ENCODE assay signal across 22 cellular contexts in the genomic region with DNA sequence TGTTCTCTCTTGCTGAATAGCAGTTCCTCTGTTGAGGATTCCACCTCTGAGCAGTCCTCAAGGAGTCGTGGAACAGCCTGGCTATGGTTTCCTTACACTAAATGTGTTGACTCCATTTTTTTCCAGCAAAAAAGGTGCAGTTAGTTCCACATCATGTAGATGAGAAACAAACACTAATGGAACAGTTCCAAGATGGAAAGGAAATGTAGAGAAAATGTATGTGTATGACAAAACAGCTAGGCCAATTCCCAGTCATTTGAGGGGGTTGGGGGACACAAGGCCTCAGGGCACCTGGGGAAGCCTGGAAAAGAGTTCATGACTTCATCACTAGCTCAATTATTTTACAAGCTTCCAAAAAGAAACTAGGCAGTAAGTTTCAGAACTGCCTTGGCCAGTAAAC.
DNase-seq lines count a peak whose midpoint lies in the region; ATAC-seq, FAIRE-seq and TF ChIP-seq lines count a peak whose summit lies in the region.
"Had no signal": no experiment of that assay in that cellular context is flagged by ENCODE, and none has a peak within 500 bp of the region (broad histone marks: within the 10 kb centered on the region; RNA-seq: fewer than 3 reads in every experiment).

No MANE protein-coding gene starts in this region.

- TF ChIP-seq CTCF in liver (IDR thresholded peaks at IDR 0.05; ENCODE audit: low read depth, low read length, missing input control) (no peak), HepG2 (CRISPR knock-in tag; IDR thresholded peaks at IDR 0.05) (no peak), endothelial cell (IDR thresholded peaks at IDR 0.05; ENCODE audit: unreplicated experiment) (no peak), neural crest cell (conservative IDR thresholded peaks at IDR 0.05) (no peak), GM10266 (IDR thresholded peaks at IDR 0.05; ENCODE audit: control insufficient read depth, insufficient read depth, low read depth, missing control alignments) (no peak), chondrocyte (IDR thresholded peaks at IDR 0.05) (no peak)

- in situ Hi-C loops in HepG2 (cut with HindIII; ENCODE audit: extremely low pct_ligation_motif_present, low pct_unique_long_range_greater_than_20kb), result no loop called here

- peaks cover 14% of the 10 kb centered on the region for H3K36me3 Mint-ChIP-seq in endothelial cell (ENCODE audit: low read depth, unreplicated experiment)
- peaks cover 9% of the 10 kb centered on the region for H3K36me3 Mint-ChIP-seq in neural crest cell (ENCODE audit: low read depth)
- H3K36me3 Mint-ChIP-seq in chondrocyte (ENCODE audit: low read depth), result peaks cover 6% of the 10 kb centered on the region

- TF ChIP-seq POLR2A in HepG2 (IDR thresholded peaks at IDR 0.05; ENCODE audit: insufficient read depth in 1 of 2, low read depth in 2 of 2, low read length in 2 of 2), result no peak

- H3K79me2 ChIP-seq in HepG2 (ENCODE audit: insufficient read depth, low read length), result no peaks in the 10 kb centered on the region

- peaks cover 2 to 20% (median 6%) of the 10 kb centered on the region in 4 donors for H3K4me1 ChIP-seq in liver (ENCODE audit: control insufficient read depth in 4 of 4, insufficient read depth in 4 of 4, low read length in 3 of 4)
- H3K4me1 ChIP-seq in HepG2 (ENCODE audit: insufficient read depth, low read length), result no peaks in the 10 kb centered on the region

- H3K27ac Mint-ChIP-seq in endothelial cell (ENCODE audit: unreplicated experiment), result peak overlapping the region; percentile 71
- peak overlapping the region; percentile 8 for H3K27ac Mint-ChIP-seq in neural crest cell (ENCODE audit: unreplicated experiment)
- no peak overlapping the region for H3K27ac Mint-ChIP-seq in chondrocyte (ENCODE audit: unreplicated experiment)
- H3K27ac Mint-ChIP-seq: activated T-helper 2 cell treated with anti-CD3 and anti-CD28 coated beads, Interferon-gamma antibody, Interleukin-2, Interleukin-4, amounts not matched to agents 10 μg/mL and 5 μg/mL and 100 μg/mL, durations not matched to agents 14 hours and 24 hours and 36 hours had no signal

- no peak overlapping the region for H2AFZ ChIP-seq in HepG2 (ENCODE audit: low read length)

- H3K4me1 Mint-ChIP-seq in endothelial cell (ENCODE audit: unreplicated experiment), result peaks cover 59% of the 10 kb centered on the region
- H3K4me1 Mint-ChIP-seq in neural crest cell, result peaks cover 66% of the 10 kb centered on the region
- H3K4me1 Mint-ChIP-seq in chondrocyte (ENCODE audit: low read depth), result peaks cover 38% of the 10 kb centered on the region

- H3K9ac ChIP-seq in liver (ENCODE audit: low read depth in 1 of 2, low read length in 2 of 2) (no peak overlapping the region), HepG2 (ENCODE audit: insufficient read depth, low read depth, low read length) (no peak overlapping the region)

- H3K4me2 ChIP-seq in HepG2 (ENCODE audit: low read depth, low read length), result no peak overlapping the region

- no peaks in the 10 kb centered on the region for H4K20me1 ChIP-seq in HepG2 (ENCODE audit: insufficient read depth, low read length)

- 88% methylated on average over 1 of the region's 1 CpG for WGBS in liver
- 100% methylated on average over 1 of the region's 1 CpG for WGBS in HepG2 (ENCODE audit: low lambda C conversion rate)

- TF ChIP-seq EP300 in HepG2 (IDR thresholded peaks at IDR 0.05; ENCODE audit: low read depth in 2 of 2, low read length in 2 of 2) (no peak), HepG2 (CRISPR knock-in tag; IDR thresholded peaks at IDR 0.05; ENCODE audit: borderline replicate concordance) (no peak)

- intact Hi-C loops in HepG2 (cut with micrococcal nuclease; ENCODE audit: unreplicated experiment), result no loop called here

- H3K27me3 ChIP-seq in liver (ENCODE audit: control insufficient read depth in 4 of 4, insufficient read depth in 4 of 4, low read length in 3 of 4) (no peaks in the 10 kb centered on the region), HepG2 (ENCODE audit: control insufficient read depth in 1 of 2, insufficient read depth in 2 of 2, low read length in 2 of 2) (no peaks in the 10 kb centered on the region)
- H3K27me3 ChIP-seq: tibial artery had no signal

- H3K9me3 Mint-ChIP-seq in endothelial cell (ENCODE audit: unreplicated experiment) (no peaks in the 10 kb centered on the region), neural crest cell (no peaks in the 10 kb centered on the region), chondrocyte (ENCODE audit: low read depth) (no peaks in the 10 kb centered on the region)
- H3K9me3 Mint-ChIP-seq: activated T-helper 2 cell treated with anti-CD3 and anti-CD28 coated beads, Interferon-gamma antibody, Interleukin-2, Interleukin-4, amounts not matched to agents 10 μg/mL and 5 μg/mL and 100 μg/mL, durations not matched to agents 14 hours and 24 hours and 36 hours; WTC11 had no signal

- H3K4me3 Mint-ChIP-seq in endothelial cell (ENCODE audit: unreplicated experiment) (no peak overlapping the region), neural crest cell (no peak overlapping the region), chondrocyte (ENCODE audit: unreplicated experiment) (no peak overlapping the region)
- H3K4me3 Mint-ChIP-seq: WTC11 had no signal

- no TSS peak for BruUV-seq in HepG2 (replicated peaks; lab: Mats Ljungman, UMichigan)

- POLR2A ChIA-PET in HepG2 (lab: Yijun Ruan, JAX), result no interaction called here

- peaks cover 6% of the 10 kb centered on the region for H3K27me3 Mint-ChIP-seq in endothelial cell (ENCODE audit: unreplicated experiment)
- H3K27me3 Mint-ChIP-seq in neural crest cell (ENCODE audit: low read depth), result no peaks in the 10 kb centered on the region
- no peaks in the 10 kb centered on the region for H3K27me3 Mint-ChIP-seq in chondrocyte (ENCODE audit: low read depth)

- FAIRE-seq in HepG2 (lab: Jason Lieb, UNC), result no peak
- FAIRE-seq: A549 had no signal

- CTCF ChIA-PET in HepG2 (lab: Yijun Ruan, JAX; ENCODE audit: low intra/inter-chr PET ratio, low total read pairs), result no interaction called here

- DNase-seq in HepG2 (ENCODE audit: low spot score) (no peak), endothelial cell (ENCODE audit: low spot score) (no peak), neural crest cell (ENCODE audit: low read depth, low spot score) (no peak), left lobe of liver (ENCODE audit: low spot score) (no peak), NCI-H69 (lab: John Stamatoyannopoulos, UW) (no peak), GM10266 (ENCODE audit: extremely low spot score) (no peak), chondrocyte (ENCODE audit: low spot score) (no peak)
- DNase-seq: activated CD4-positive, alpha-beta T cell treated with anti-CD3 and anti-CD28 coated beads, Interleukin-2, amount 50 U/mL, for 48 hours; activated CD8-positive, alpha-beta memory T cell treated with anti-CD3 and anti-CD28 coated beads, Interleukin-2, amount 50 U/mL, for 48 hours; COR-L47; DND-41; glutamatergic neuron; NCI-H1092 treated with DMSO at 0.1 percent for 48 hours; NCI-H2081 treated with DMSO at 0.1 percent for 48 hours; stimulated activated CD4-positive, alpha-beta T cell treated with anti-CD3 and anti-CD28 coated beads, Interleukin-4, amount 100 ng/mL, for 24 hours; stimulated activated naive CD4-positive, alpha-beta T cell treated with Interleukin-2 at 50 U/mL for 16 hours; tibial artery had no signal

- TF ChIP-seq RAD21 in liver (IDR thresholded peaks at IDR 0.05) (no peak), HepG2 (CRISPR knock-in tag; IDR thresholded peaks at IDR 0.05) (no peak)

- H3K9me3 ChIP-seq in liver (ENCODE audit: control insufficient read depth in 4 of 4, low read length in 3 of 4), result no peaks in the 10 kb centered on the region
- H3K9me3 ChIP-seq in HepG2 (ENCODE audit: low read length), result no peaks in the 10 kb centered on the region
- H3K9me3 ChIP-seq: A549, tibial artery had no signal

- H3K27ac ChIP-seq in liver (ENCODE audit: low read depth in 1 of 2, low read length in 2 of 2) (peak overlapping the region; percentile 58), HepG2 (ENCODE audit: extremely low read length, insufficient read depth, low read length) (no peak overlapping the region)

- H3K4me3 ChIP-seq in liver (ENCODE audit: low read depth in 1 of 3, low read length in 3 of 3), result no peak overlapping the region
- no peak overlapping the region for H3K4me3 ChIP-seq in HepG2 (replicated peaks in 1 of 3; ENCODE audit: insufficient read depth in 1 of 3, low read depth in 2 of 3, low read length in 3 of 3)
- H3K4me3 ChIP-seq: A549, coronary artery, tibial artery had no signal

- ATAC-seq in HepG2, result no peak
- no peak for ATAC-seq in left lobe of liver
- ATAC-seq: WTC11 had no signal

- H3K36me3 ChIP-seq in liver (ENCODE audit: control insufficient read depth in 4 of 4, insufficient read depth in 3 of 4, low read depth in 1 of 4, low read length in 3 of 4) (peaks cover 0 to 5% (median 1%) of the 10 kb centered on the region in 4 donors), HepG2 (replicated peaks in 1 of 2; ENCODE audit: control insufficient read depth in 1 of 2, insufficient read depth in 2 of 2, low read length in 2 of 2) (peaks cover 4 to 20% of the 10 kb centered on the region in 2 experiments; a peak in 4 of 5 replicates)
- H3K36me3 ChIP-seq: tibial artery had no signal

TF ChIP-seq in liver, 16 proteins besides CTCF, POLR2A, EP300 and RAD21:
- no peak for TF ChIP-seq SP1 (IDR thresholded peaks at IDR 0.05)
- no peak for TF ChIP-seq JUND (IDR thresholded peaks at IDR 0.05)
TF ChIP-seq in liver: peak in this region for 0.

TF ChIP-seq in HepG2, 621 proteins besides CTCF, POLR2A, EP300 and RAD21 (continues in another document):
- TF ChIP-seq, protein P1, sequence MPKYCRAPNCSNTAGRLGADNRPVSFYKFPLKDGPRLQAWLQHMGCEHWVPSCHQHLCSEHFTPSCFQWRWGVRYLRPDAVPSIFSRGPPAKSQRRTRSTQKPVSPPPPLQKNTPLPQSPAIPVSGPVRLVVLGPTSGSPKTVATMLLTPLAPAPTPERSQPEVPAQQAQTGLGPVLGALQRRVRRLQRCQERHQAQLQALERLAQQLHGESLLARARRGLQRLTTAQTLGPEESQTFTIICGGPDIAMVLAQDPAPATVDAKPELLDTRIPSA (CRISPR knock-in tag; IDR thresholded peaks at IDR 0.05; ENCODE audit: borderline replicate concordance), result no peak
- TF ChIP-seq ZNF83 (CRISPR knock-in tag; IDR thresholded peaks at IDR 0.05; ENCODE audit: borderline replicate concordance), result no peak
- TF ChIP-seq GABPA (IDR thresholded peaks at IDR 0.05; ENCODE audit: low read depth, low read length), result no peak
- TF ChIP-seq GABPA (CRISPR knock-in tag; IDR thresholded peaks at IDR 0.05; ENCODE audit: low read depth), result no peak
